In the genomic region with DNA sequence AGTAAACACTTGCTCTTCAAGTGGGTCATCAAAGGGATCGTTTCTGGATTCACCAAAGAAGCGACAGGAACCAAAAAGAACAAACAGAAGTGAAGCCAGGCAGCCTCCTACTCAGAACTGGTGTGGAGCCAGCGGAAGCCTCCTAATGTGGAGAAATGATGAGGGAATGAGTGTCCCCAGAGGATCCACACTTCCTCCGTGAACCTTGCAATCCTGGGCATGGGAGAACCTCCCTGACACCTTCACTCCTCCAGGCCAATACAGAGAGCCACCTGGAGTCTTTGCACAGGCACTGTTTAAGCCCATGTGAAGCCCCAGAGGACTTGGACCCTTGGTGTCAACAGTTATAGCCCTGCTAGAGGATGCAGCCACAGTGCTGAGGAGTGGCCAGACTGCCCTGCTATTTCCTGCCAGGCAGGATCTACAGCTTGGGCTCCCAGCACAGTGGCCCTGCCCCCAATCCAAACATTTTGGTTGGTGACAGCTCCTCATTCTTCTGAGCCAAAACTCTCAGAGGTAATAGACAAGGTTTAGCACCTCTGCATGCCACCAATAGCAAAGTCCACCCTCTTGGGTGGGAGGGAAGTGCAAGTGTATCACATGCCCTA, we compare ENCODE assay signal across 17 cellular contexts. TPM values are rescaled to one million over a fixed set of nuclear protein-coding genes. Genes with fewer than 3 reads are reported as not detected.
DNase-seq lines count a peak whose midpoint lies in the region; ATAC-seq and TF ChIP-seq lines count a peak whose summit lies in the region.
"Had no signal": no experiment of that assay in that cellular context is flagged by ENCODE, and none has a peak within 500 bp of the region (broad histone marks: within the 10 kb centered on the region; RNA-seq: fewer than 3 reads in every experiment).

No MANE protein-coding gene starts in this region.

- in situ Hi-C loops in transverse colon (cut with MboI; ENCODE audit: low pct_ligation_motif_present in 1 of 4, low pct_unique_long_range_greater_than_20kb in 1 of 4, low sequenced_read_pairs in 3 of 4) = loop anchor here in 1 of 4 donors (10.0 to 25.0 kb wide), 2 partner anchors 230 to 343 kb away; no protein-coding TSS in a partner anchor

- intact Hi-C loops in transverse colon (cut with DNase I; ENCODE audit: low total_unique reads) = no loop called here

- no peak for ATAC-seq in GM18520 (IDR thresholded peaks at IDR 0.05; ENCODE audit: unreplicated experiment)
- no peak for ATAC-seq in GM21717 (IDR thresholded peaks at IDR 0.05; ENCODE audit: unreplicated experiment)
- ATAC-seq in GM21786 (IDR thresholded peaks at IDR 0.05; ENCODE audit: unreplicated experiment) = no peak
- ATAC-seq: right cardiac atrium had no signal

- DNase-seq in NCI-H748 (lab: John Stamatoyannopoulos, UW; ENCODE audit: unreplicated experiment) (peak; percentile 32), NCI-H748 treated with DMSO at 0.1 percent for 48 hours (lab: John Stamatoyannopoulos, UW) (no peak), NCI-H187 (lab: John Stamatoyannopoulos, UW) (peak; percentile 15 to 56), UCSD-AML1 (lab: John Stamatoyannopoulos, UW; ENCODE audit: unreplicated experiment) (peak; percentile 62), transverse colon (peak; percentile 12)
- DNase-seq: activated CD4-positive, alpha-beta T cell treated with anti-CD3 and anti-CD28 coated beads for 1 hour; effector CD4-positive, alpha-beta T cell; HCEC 1CT; head of caudate nucleus; mammary epithelial cell; NCI-H2227 treated with DMSO at 0.1 percent for 48 hours; right cardiac atrium; stimulated activated CD4-positive, alpha-beta T cell treated with anti-CD3 and anti-CD28 coated beads, Interleukin-15, amount 100 ng/mL, for 24 hours had no signal

- no peaks in the 10 kb centered on the region for H3K36me3 ChIP-seq in transverse colon
- H3K36me3 ChIP-seq: SJSA1 had no signal

- WGBS in transverse colon (ENCODE audit: low coverage in 1 of 2), 2 donors = 71 to 86% methylated on average over 1 to 4 of the region's 4 CpGs

- peaks cover 0 to 9% of the 10 kb centered on the region in 2 donors for H3K9me3 ChIP-seq in transverse colon
- H3K9me3 ChIP-seq: SJSA1 had no signal

- H3K27me3 ChIP-seq in transverse colon = no peaks in the 10 kb centered on the region
- H3K27me3 ChIP-seq: SJSA1 had no signal

- TF ChIP-seq EP300 in transverse colon (IDR thresholded peaks at IDR 0.05; ENCODE audit: low read depth) = no peak

- TF ChIP-seq CTCF in transverse colon (IDR thresholded peaks at IDR 0.05) = no peak

- H3K27ac ChIP-seq in transverse colon = no peak overlapping the region
- H3K27ac ChIP-seq: SJSA1 had no signal

- no peak overlapping the region for H3K4me3 ChIP-seq in transverse colon
- H3K4me3 ChIP-seq: SJSA1 had no signal

- no peak for TF ChIP-seq POLR2A in transverse colon (IDR thresholded peaks at IDR 0.05)

- H3K4me1 ChIP-seq in transverse colon = peaks cover 0 to 4% (median 0%) of the 10 kb centered on the region in 4 donors
- H3K4me1 ChIP-seq: SJSA1 had no signal

RNA-seq across cellular contexts. Expression of gene SERINC1, which starts 23.2 kb away (rescaled TPM):
- 100 to 1,000 TPM in 2 of 4 donors, 10 to 100 TPM in 2; 32.6 to 138 (median 87.0) TPM for total RNA-seq in transverse colon
